Comparison of ENCODE assay signal across 8 cellular contexts in the genomic region with DNA sequence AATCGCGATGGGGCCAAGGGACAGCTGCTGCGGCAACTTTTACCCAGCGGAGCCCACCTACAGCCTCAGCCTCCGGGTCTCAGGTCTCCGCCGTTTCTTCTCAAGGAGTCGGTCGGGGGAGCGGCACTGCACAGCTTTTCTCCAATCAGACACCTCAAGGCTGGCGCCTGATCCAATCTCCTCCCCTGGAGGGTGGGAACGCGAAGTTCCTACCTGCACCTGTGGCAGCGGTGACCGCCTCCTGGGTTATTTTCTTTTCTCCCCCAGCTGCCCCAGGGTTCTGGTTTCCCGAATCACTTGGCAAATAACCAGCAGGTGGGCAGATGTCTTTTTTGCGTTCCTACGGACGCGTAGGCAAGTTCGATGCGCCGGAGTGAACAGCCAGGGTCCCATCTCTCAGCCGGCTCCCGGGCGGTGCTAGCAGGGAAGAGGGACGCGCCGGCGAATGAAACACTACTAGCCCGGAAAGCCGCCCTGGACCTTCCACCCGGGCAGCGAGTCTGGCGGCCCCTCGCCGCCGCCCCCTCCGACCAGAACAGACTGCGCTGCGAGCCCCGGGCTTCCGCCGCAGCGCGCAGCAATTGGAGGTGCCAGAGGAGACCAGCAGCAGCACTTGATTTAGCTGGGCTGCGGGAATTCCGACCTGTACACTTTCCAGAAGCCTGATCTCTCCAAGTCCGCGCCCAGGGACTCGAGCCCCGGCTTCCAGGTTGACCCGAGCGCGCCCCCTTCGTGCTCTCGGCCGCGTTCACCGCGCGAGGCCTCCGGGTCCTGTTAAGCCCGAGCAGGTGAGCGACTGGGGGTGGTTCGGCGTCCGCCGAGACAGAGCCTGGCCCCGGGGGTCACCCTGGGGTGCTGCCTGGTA. TPM values are rescaled to one million over a fixed set of nuclear protein-coding genes. Genes with fewer than 3 reads are reported as not detected.
DNase-seq lines count a peak whose midpoint lies in the region; ATAC-seq lines count a peak whose summit lies in the region.

PRR15 (plus strand) TSS at position 246 of the 865 bp plus-strand sequence. CDS start 2,495 bp downstream, outside the sequence.

- ATAC-seq in left lobe of liver: peak; percentile 75
- peak; percentile 36 for ATAC-seq in stimulated activated naive CD8-positive, alpha-beta T cell treated with anti-CD3 and anti-CD28 coated beads, Interleukin-15, Interleukin-2, amounts not matched to agents 100 U/mL and 50 U/mL, for 24 hours

- DNase-seq in SIG-M5 treated with dmso at 0.1 percent for 504 hours (lab: John Stamatoyannopoulos, UW; ENCODE audit: unreplicated experiment) (peak; percentile 29), SIG-M5 (lab: John Stamatoyannopoulos, UW) (no peak), NCI-H345 treated with DMSO at 0.1 percent for 48 hours (lab: John Stamatoyannopoulos, UW; ENCODE audit: unreplicated experiment) (peak; percentile 73), cerebellar cortex (ENCODE audit: low spot score) (peak; percentile 27), left lobe of liver (ENCODE audit: low spot score) (peak; percentile 50)
- DNase-seq in stimulated activated naive CD8-positive, alpha-beta T cell treated with anti-CD3 and anti-CD28 coated beads, Interleukin-15, Interleukin-2, amounts not matched to agents 100 U/mL and 50 U/mL, for 24 hours: no peak
- DNase-seq in central memory CD4-positive, alpha-beta T cell: no peak
- no peak for DNase-seq in stimulated activated CD4-positive, alpha-beta T cell treated with anti-CD3 and anti-CD28 coated beads, Interleukin-4, amount 100 ng/mL, for 24 hours

RNA-seq across cellular contexts. Expression of gene PRR15, which starts in this region (rescaled TPM):
- total RNA-seq in left lobe of liver: not detected

Comparison
In these comparisons a context has a peak if more than half of its experiments do, and no peak if none do; other contexts are left out.
1. DNase-seq: peak in SIG-M5 treated with dmso at 0.1 percent for 504 hours (single experiment), NCI-H345 treated with DMSO at 0.1 percent for 48 hours (single experiment) and cerebellar cortex (single experiment); none in SIG-M5 (single experiment), stimulated activated naive CD8-positive, alpha-beta T cell treated with anti-CD3 and anti-CD28 coated beads, Interleukin-15, Interleukin-2, amounts not matched to agents 100 U/mL and 50 U/mL, for 24 hours (single experiment), central memory CD4-positive, alpha-beta T cell (single experiment) and stimulated activated CD4-positive, alpha-beta T cell treated with anti-CD3 and anti-CD28 coated beads, Interleukin-4, amount 100 ng/mL, for 24 hours (single experiment).
2. Peak in DNase-seq and ATAC-seq in left lobe of liver; RNA of the gene not detected or under 1 TPM.